9 cellular contexts compared by ENCODE assay signal in genomic region chr13:114143806-114144605, GRCh38. TPM values are rescaled to one million over a fixed set of nuclear protein-coding genes. Genes with fewer than 3 reads are reported as not detected.
A peak's percentile ranks its signal among the peaks of the same experiment; 100 is the strongest.
DNase-seq lines count a peak whose midpoint lies in the region; ATAC-seq, FAIRE-seq and TF ChIP-seq lines count a peak whose summit lies in the region.
"Had no signal": no experiment of that assay in that cellular context is flagged by ENCODE, and none has a peak within 500 bp of the region (broad histone marks: within the 10 kb centered on the region; RNA-seq: fewer than 3 reads in every experiment).

No MANE protein-coding gene starts in this region.

- no peaks in the 10 kb centered on the region for H3K36me3 ChIP-seq in kidney (ENCODE audit: control insufficient read depth in 1 of 2, insufficient read depth in 2 of 2, low read length in 2 of 2)

- peaks cover 41% of the 10 kb centered on the region for H3K4me1 Mint-ChIP-seq in activated CD4-positive, alpha-beta T cell treated with anti-CD3 and anti-CD28 coated beads, Interleukin-2, amount 10 ng/mL, durations not matched to agents 24 days and 14 days
- H3K4me1 Mint-ChIP-seq in Calu3 (ENCODE audit: low read depth, unreplicated experiment) = no peaks in the 10 kb centered on the region

- H3K4me3 ChIP-seq in kidney (ENCODE audit: low read length in 2 of 2) = no peak overlapping the region

- CTCF ChIA-PET in Calu3 (lab: Charles Lee) = no interaction called here

- peaks cover 0 to 4% of the 10 kb centered on the region in 2 donors for H3K4me1 ChIP-seq in kidney (ENCODE audit: control insufficient read depth in 1 of 2, insufficient read depth in 1 of 2, low read depth in 1 of 2, low read length in 2 of 2)

- peak; percentile 36 for ATAC-seq in HG02840 (IDR thresholded peaks at IDR 0.05; ENCODE audit: low FRiP score, unreplicated experiment)
- no peak for ATAC-seq in HG02588 (IDR thresholded peaks at IDR 0.05; ENCODE audit: unreplicated experiment)

- H3K27me3 Mint-ChIP-seq in activated CD4-positive, alpha-beta T cell treated with anti-CD3 and anti-CD28 coated beads, Interleukin-2, amount 10 ng/mL, durations not matched to agents 24 days and 14 days = no peaks in the 10 kb centered on the region
- H3K27me3 Mint-ChIP-seq in Calu3 (ENCODE audit: unreplicated experiment) = no peaks in the 10 kb centered on the region

- no peak overlapping the region for H3K4me3 Mint-ChIP-seq in activated CD4-positive, alpha-beta T cell treated with anti-CD3 and anti-CD28 coated beads, Interleukin-2, amount 10 ng/mL, durations not matched to agents 24 days and 14 days
- no peak overlapping the region for H3K4me3 Mint-ChIP-seq in Calu3 (ENCODE audit: low read depth, unreplicated experiment)

- intact Hi-C loops in activated CD4-positive, alpha-beta T cell treated with anti-CD3 and anti-CD28 coated beads, Interleukin-2, amount 10 ng/mL, durations not matched to agents 24 days and 14 days (cut with micrococcal nuclease) = no loop called here
- intact Hi-C loops in kidney (cut with DNase I) = no loop called here
- intact Hi-C loops in Calu3 (cut with micrococcal nuclease; ENCODE audit: unreplicated experiment) = no loop called here

- no TSS peak for BruUV-seq in Calu3 (replicated peaks; lab: Mats Ljungman, UMichigan)

- no peak overlapping the region for H3K27ac ChIP-seq in kidney (ENCODE audit: low read depth in 2 of 2, low read length in 2 of 2)

- H3K36me3 Mint-ChIP-seq in activated CD4-positive, alpha-beta T cell treated with anti-CD3 and anti-CD28 coated beads, Interleukin-2, amount 10 ng/mL, durations not matched to agents 24 days and 14 days (ENCODE audit: low read depth) = peaks cover 2% of the 10 kb centered on the region
- H3K36me3 Mint-ChIP-seq in Calu3 (ENCODE audit: insufficient read depth, unreplicated experiment) = no peaks in the 10 kb centered on the region

- peak overlapping the region; percentile 42 for H3K27ac Mint-ChIP-seq in activated CD4-positive, alpha-beta T cell treated with anti-CD3 and anti-CD28 coated beads, Interleukin-2, amount 10 ng/mL, durations not matched to agents 24 days and 14 days
- H3K27ac Mint-ChIP-seq in Calu3 (ENCODE audit: unreplicated experiment) = no peak overlapping the region

- peak; percentile 35 for TF ChIP-seq CTCF in GM10266 (IDR thresholded peaks at IDR 0.05; ENCODE audit: control insufficient read depth, insufficient read depth, low read depth, missing control alignments)
- TF ChIP-seq CTCF in kidney (IDR thresholded peaks at IDR 0.05; ENCODE audit: borderline replicate concordance, extremely low read depth, insufficient read depth) = no peak
- no peak for TF ChIP-seq CTCF in Calu3 (IDR thresholded peaks at IDR 0.05; ENCODE audit: unreplicated experiment)

- DNase-seq in GM10266 (ENCODE audit: extremely low spot score) (no peak), kidney (peak; percentile 67), GM19240 (ENCODE audit: insufficient read length, low spot score) (no peak), AG08395 (ENCODE audit: low spot score) (no peak), Calu3 (no peak)
- DNase-seq in activated CD4-positive, alpha-beta T cell treated with anti-CD3 and anti-CD28 coated beads, Interleukin-2, amount 10 ng/mL, durations not matched to agents 24 days and 14 days = peak; percentile 77

- no peaks in the 10 kb centered on the region for H3K9me3 ChIP-seq in kidney (ENCODE audit: control insufficient read depth in 1 of 2, low read length in 2 of 2)

- H3K9ac ChIP-seq in kidney (ENCODE audit: low read length in 2 of 2) = no peak overlapping the region

- no peaks in the 10 kb centered on the region for H3K9me3 Mint-ChIP-seq in activated CD4-positive, alpha-beta T cell treated with anti-CD3 and anti-CD28 coated beads, Interleukin-2, amount 10 ng/mL, durations not matched to agents 24 days and 14 days
- H3K9me3 Mint-ChIP-seq in Calu3 (ENCODE audit: low read depth, unreplicated experiment) = no peaks in the 10 kb centered on the region

- no peak for FAIRE-seq in kidney (lab: Jason Lieb, UNC)
- FAIRE-seq: endothelial cell of umbilical vein had no signal

RNA-seq across cellular contexts. Expression of gene RASA3, which starts 11.6 kb away (rescaled TPM):
- 15.9 TPM in 2 replicates for total RNA-seq in activated CD4-positive, alpha-beta T cell treated with anti-CD3 and anti-CD28 coated beads, Interleukin-2, amount 10 ng/mL, durations not matched to agents 24 days and 14 days
- total RNA-seq in kidney (28.8 TPM), Calu3 (2022) (0.26 and 0.49 TPM in 2 replicates)
- polyA plus RNA-seq in kidney (ENCODE audit: insufficient read depth, low read depth, low replicate concordance) = 4.2 TPM

RNA-seq across cellular contexts. Expression of gene CFAP97D2, which starts 35.1 kb away (rescaled TPM):
- total RNA-seq in activated CD4-positive, alpha-beta T cell treated with anti-CD3 and anti-CD28 coated beads, Interleukin-2, amount 10 ng/mL, durations not matched to agents 24 days and 14 days = not detected in 2 replicates
- total RNA-seq in kidney (not detected), Calu3 (2022) (not detected in 2 replicates)
- not detected for polyA plus RNA-seq in kidney (ENCODE audit: insufficient read depth, low read depth, low replicate concordance)
- total RNA-seq: endothelial cell of umbilical vein had no signal
- polyA plus RNA-seq: endothelial cell of umbilical vein had no signal

Comparison
In these comparisons a context has a peak if more than half of its experiments do, and no peak if none do; other contexts are left out.
1. DNase-seq: peak in activated CD4-positive, alpha-beta T cell treated with anti-CD3 and anti-CD28 coated beads, Interleukin-2, amount 10 ng/mL, durations not matched to agents 24 days and 14 days (single experiment) and kidney (single experiment); none in GM10266 (single experiment), GM19240 (single experiment), AG08395 (single experiment) and Calu3 (single experiment).
2. RNA of gene RASA3, which starts 11.6 kb away (total RNA-seq): 28.8 TPM in kidney (single experiment) and 15.9 TPM in activated CD4-positive, alpha-beta T cell treated with anti-CD3 and anti-CD28 coated beads, Interleukin-2, amount 10 ng/mL, durations not matched to agents 24 days and 14 days; 0.26 to 0.49 TPM in Calu3; every median in the first group is over 10 times any median in the second.